Comparison of ENCODE assay signal across 1 cellular context in the genomic region with DNA sequence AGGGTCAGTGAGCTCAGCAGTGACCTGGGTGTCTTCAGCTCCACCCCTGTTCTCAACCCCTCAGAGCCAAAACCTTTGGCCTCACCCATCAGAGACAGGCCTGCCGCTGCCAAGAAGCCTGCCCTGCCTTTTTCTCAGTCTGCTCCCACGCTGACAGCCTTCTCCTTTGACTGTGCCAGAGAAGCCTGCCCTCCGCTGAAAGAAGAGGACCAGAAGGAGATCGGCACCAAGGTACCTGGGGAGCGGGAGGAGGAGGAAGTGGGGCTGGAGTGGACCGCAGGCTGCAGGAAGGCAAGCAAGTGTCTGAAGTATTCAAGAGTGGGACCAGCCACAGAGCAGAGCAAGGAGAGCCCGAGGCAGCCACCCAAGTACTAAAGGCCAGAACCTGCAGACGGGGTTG.
TF ChIP-seq lines count a peak whose summit lies in the region.

No MANE protein-coding gene starts in this region.

TF ChIP-seq in IMR-90, 13 proteins besides CTCF, POLR2A, EP300 and RAD21:
- TF ChIP-seq SMC3 (IDR thresholded peaks at IDR 0.05; ENCODE audit: low read depth, low read length) (no peak), MAFK (IDR thresholded peaks at IDR 0.05; ENCODE audit: low read depth, low read length) (no peak), USF2 (IDR thresholded peaks at IDR 0.05; ENCODE audit: low read depth, low read length) (no peak), MXI1 (IDR thresholded peaks at IDR 0.05; ENCODE audit: borderline replicate concordance, low read depth, low read length) (no peak), RCOR1 (IDR thresholded peaks at IDR 0.05; ENCODE audit: insufficient replicate concordance, low read length) (no peak), ELK1 (IDR thresholded peaks at IDR 0.05; ENCODE audit: borderline replicate concordance, low read depth, low read length) (no peak), FOS (IDR thresholded peaks at IDR 0.05; ENCODE audit: low read depth, low read length) (no peak), MAZ (IDR thresholded peaks at IDR 0.05; ENCODE audit: borderline replicate concordance, low read depth, low read length) (no peak), NFE2L2 (IDR thresholded peaks at IDR 0.05; ENCODE audit: low read depth, low read length) (no peak), CEBPB (IDR thresholded peaks at IDR 0.05; ENCODE audit: low read depth, low read length) (no peak), CHD1 (IDR thresholded peaks at IDR 0.05; ENCODE audit: low read depth, low read length) (no peak), BHLHE40 (IDR thresholded peaks at IDR 0.05; ENCODE audit: low read depth, low read length) (no peak), RFX5 (IDR thresholded peaks at IDR 0.05; ENCODE audit: low read depth, low read length) (no peak)
